31 cellular contexts compared by ENCODE assay signal in genomic region chr12:20514598-20514997, GRCh38.
"Had no signal": no experiment of that assay in that cellular context is flagged by ENCODE, and none has a peak within 500 bp of the region (broad histone marks: within the 10 kb centered on the region; RNA-seq: fewer than 3 reads in every experiment).

No MANE protein-coding gene starts in this region.

- H3K9me3 ChIP-seq: ascending aorta had no signal

- H3K27ac ChIP-seq: ascending aorta, brain microvascular endothelial cell, coronary artery, dorsolateral prefrontal cortex had no signal

- H3K27me3 ChIP-seq: ascending aorta, brain microvascular endothelial cell, dorsolateral prefrontal cortex had no signal

- H3K4me3 Mint-ChIP-seq: activated CD4-positive, alpha-beta memory T cell treated with anti-CD3 and anti-CD28 coated beads for 36 hours; activated CD4-positive, alpha-beta T cell treated with anti-CD3 and anti-CD28 coated beads for 36 hours; activated CD4-positive, alpha-beta T cell treated with anti-CD3 and anti-CD28 coated beads, Interleukin-2, amount 10 ng/mL, durations not matched to agents 24 days and 14 days; activated CD8-positive, alpha-beta memory T cell treated with anti-CD3 and anti-CD28 coated beads, Interleukin-2, amount 10 ng/mL, durations not matched to agents 7 days and 5 days; activated CD8-positive, alpha-beta T cell treated with anti-CD3 and anti-CD28 coated beads, Interleukin-2, amount 10 ng/mL, durations not matched to agents 7 days and 5 days; activated naive CD4-positive, alpha-beta T cell treated with anti-CD3 and anti-CD28 coated beads for 36 hours; activated naive CD4-positive, alpha-beta T cell treated with anti-CD3 and anti-CD28 coated beads, Interleukin-2, amount 50 U/mL, for 24 hours; activated naive CD8-positive, alpha-beta T cell treated with anti-CD3 and anti-CD28 coated beads for 36 hours; activated naive CD8-positive, alpha-beta T cell treated with anti-CD3 and anti-CD28 coated beads, Interleukin-2, amount 50 U/mL, for 24 hours; activated T-helper 1 cell treated with anti-CD3 and anti-CD28 coated beads, Interleukin-12 subunit alpha, Interleukin-12 subunit beta, Interleukin-2, Interleukin-4 antibody, amounts not matched to agents 30 ng/mL and 10 ng/mL and 1 ng/mL, durations not matched to agents 14 hours and 24 hours and 36 hours; central memory CD8-positive, alpha-beta T cell; dendritic cell treated with granulocyte-macrophage colony-stimulating factor and Interleukin-4, amounts not matched to agents 40 ng/mL and 50 ng/mL, for 4 days; endodermal cell had no signal

- ATAC-seq: activated CD4-positive, alpha-beta T cell treated with anti-CD3 and anti-CD28 coated beads for 36 hours; activated CD8-positive, alpha-beta memory T cell treated with anti-CD3 and anti-CD28 coated beads, Interleukin-2, amount 10 ng/mL, durations not matched to agents 7 days and 5 days; activated CD8-positive, alpha-beta T cell treated with anti-CD3 and anti-CD28 coated beads, Interleukin-2, amount 10 ng/mL, durations not matched to agents 7 days and 5 days; activated naive CD8-positive, alpha-beta T cell treated with anti-CD3 and anti-CD28 coated beads, Interleukin-2, amount 50 U/mL, for 24 hours; esophagus mucosa had no signal

- H3K9me3 Mint-ChIP-seq: activated CD4-positive, alpha-beta memory T cell treated with anti-CD3 and anti-CD28 coated beads for 36 hours; activated CD4-positive, alpha-beta T cell treated with anti-CD3 and anti-CD28 coated beads, Interleukin-2, amount 10 ng/mL, durations not matched to agents 24 days and 14 days; activated naive CD4-positive, alpha-beta T cell treated with anti-CD3 and anti-CD28 coated beads for 36 hours; activated naive CD4-positive, alpha-beta T cell treated with anti-CD3 and anti-CD28 coated beads, Interleukin-2, amount 50 U/mL, for 24 hours; activated naive CD8-positive, alpha-beta T cell treated with anti-CD3 and anti-CD28 coated beads, Interleukin-2, amount 50 U/mL, for 24 hours; activated T-helper 1 cell treated with anti-CD3 and anti-CD28 coated beads, Interleukin-12 subunit alpha, Interleukin-12 subunit beta, Interleukin-2, Interleukin-4 antibody, amounts not matched to agents 30 ng/mL and 10 ng/mL and 1 ng/mL, durations not matched to agents 14 hours and 24 hours and 36 hours; activated T-helper 2 cell treated with anti-CD3 and anti-CD28 coated beads, Interferon-gamma antibody, Interleukin-2, Interleukin-4, amounts not matched to agents 10 μg/mL and 5 μg/mL and 100 μg/mL, durations not matched to agents 14 hours and 24 hours and 36 hours; central memory CD8-positive, alpha-beta T cell; dendritic cell treated with granulocyte-macrophage colony-stimulating factor and Interleukin-4, amounts not matched to agents 40 ng/mL and 50 ng/mL, for 4 days; endodermal cell had no signal

- H3K27ac Mint-ChIP-seq: activated CD4-positive, alpha-beta memory T cell treated with anti-CD3 and anti-CD28 coated beads for 36 hours; activated CD4-positive, alpha-beta T cell treated with anti-CD3 and anti-CD28 coated beads for 36 hours; activated CD4-positive, alpha-beta T cell treated with anti-CD3 and anti-CD28 coated beads, Interleukin-2, amount 10 ng/mL, durations not matched to agents 24 days and 14 days; activated CD8-positive, alpha-beta memory T cell treated with anti-CD3 and anti-CD28 coated beads, Interleukin-2, amount 10 ng/mL, durations not matched to agents 7 days and 5 days; activated CD8-positive, alpha-beta T cell treated with anti-CD3 and anti-CD28 coated beads, Interleukin-2, amount 10 ng/mL, durations not matched to agents 7 days and 5 days; activated naive CD4-positive, alpha-beta T cell treated with anti-CD3 and anti-CD28 coated beads for 36 hours; activated naive CD4-positive, alpha-beta T cell treated with anti-CD3 and anti-CD28 coated beads, Interleukin-2, amount 50 U/mL, for 24 hours; activated naive CD8-positive, alpha-beta T cell treated with anti-CD3 and anti-CD28 coated beads for 36 hours; activated naive CD8-positive, alpha-beta T cell treated with anti-CD3 and anti-CD28 coated beads, Interleukin-2, amount 50 U/mL, for 24 hours; activated T-helper 1 cell treated with anti-CD3 and anti-CD28 coated beads, Interleukin-12 subunit alpha, Interleukin-12 subunit beta, Interleukin-2, Interleukin-4 antibody, amounts not matched to agents 30 ng/mL and 10 ng/mL and 1 ng/mL, durations not matched to agents 14 hours and 24 hours and 36 hours; activated T-helper 2 cell treated with anti-CD3 and anti-CD28 coated beads, Interferon-gamma antibody, Interleukin-2, Interleukin-4, amounts not matched to agents 10 μg/mL and 5 μg/mL and 100 μg/mL, durations not matched to agents 14 hours and 24 hours and 36 hours; dendritic cell treated with granulocyte-macrophage colony-stimulating factor and Interleukin-4, amounts not matched to agents 40 ng/mL and 50 ng/mL, for 4 days; endodermal cell had no signal

- H3K4me1 Mint-ChIP-seq: activated CD4-positive, alpha-beta T cell treated with anti-CD3 and anti-CD28 coated beads for 36 hours; activated CD4-positive, alpha-beta T cell treated with anti-CD3 and anti-CD28 coated beads, Interleukin-2, amount 10 ng/mL, durations not matched to agents 24 days and 14 days; activated CD8-positive, alpha-beta memory T cell treated with anti-CD3 and anti-CD28 coated beads, Interleukin-2, amount 10 ng/mL, durations not matched to agents 7 days and 5 days; activated naive CD4-positive, alpha-beta T cell treated with anti-CD3 and anti-CD28 coated beads, Interleukin-2, amount 50 U/mL, for 24 hours; activated naive CD8-positive, alpha-beta T cell treated with anti-CD3 and anti-CD28 coated beads for 36 hours; activated naive CD8-positive, alpha-beta T cell treated with anti-CD3 and anti-CD28 coated beads, Interleukin-2, amount 50 U/mL, for 24 hours; central memory CD8-positive, alpha-beta T cell; endodermal cell had no signal

- FAIRE-seq: bronchial epithelial cell, frontal cortex had no signal

- DNase-seq: activated CD4-positive, alpha-beta memory T cell treated with anti-CD3 and anti-CD28 coated beads for 36 hours; activated CD4-positive, alpha-beta T cell treated with anti-CD3 and anti-CD28 coated beads for 36 hours; activated CD4-positive, alpha-beta T cell treated with anti-CD3 and anti-CD28 coated beads, Interleukin-2, amount 10 ng/mL, durations not matched to agents 24 days and 14 days; activated CD4-positive, CD25-positive, alpha-beta regulatory T cell; activated CD4-positive, CD25-positive, alpha-beta regulatory T cell treated with anti-CD3 and anti-CD28 coated beads, Interleukin-2, amount 50 U/mL, for 72 hours; activated CD8-positive, alpha-beta memory T cell treated with anti-CD3 and anti-CD28 coated beads, Interleukin-2, amount 10 ng/mL, durations not matched to agents 7 days and 5 days; activated CD8-positive, alpha-beta memory T cell treated with anti-CD3 and anti-CD28 coated beads, Interleukin-2, amount 50 U/mL, for 4 hours; activated CD8-positive, alpha-beta T cell treated with anti-CD3 and anti-CD28 coated beads, Interleukin-2, amount 10 ng/mL, durations not matched to agents 7 days and 5 days; activated effector memory CD4-positive, alpha-beta T cell treated with anti-CD3 and anti-CD28 coated beads, Interleukin-2, amount 50 U/mL, for 16 hours; activated naive CD4-positive, alpha-beta T cell treated with anti-CD3 and anti-CD28 coated beads for 36 hours; activated naive CD8-positive, alpha-beta T cell treated with anti-CD3 and anti-CD28 coated beads for 36 hours; activated naive CD8-positive, alpha-beta T cell treated with anti-CD3 and anti-CD28 coated beads, Interleukin-2, amount 50 U/mL, for 24 hours; activated T-cell treated with anti-CD3 and anti-CD28 coated beads, Interleukin-2, amount 50 U/mL, for 1 hour; activated T-cell treated with anti-CD3 and anti-CD28 coated beads, Interleukin-2, amount 50 U/mL, for 48 hours; brain microvascular endothelial cell; dorsolateral prefrontal cortex; effector memory CD4-positive, alpha-beta T cell; endodermal cell; foreskin fibroblast; head of caudate nucleus; T-helper 2 cell had no signal

- H3K4me3 ChIP-seq: ascending aorta, coronary artery, dorsolateral prefrontal cortex had no signal

- H3K27me3 Mint-ChIP-seq: activated CD4-positive, alpha-beta memory T cell treated with anti-CD3 and anti-CD28 coated beads for 36 hours; activated CD4-positive, alpha-beta T cell treated with anti-CD3 and anti-CD28 coated beads for 36 hours; activated CD4-positive, alpha-beta T cell treated with anti-CD3 and anti-CD28 coated beads, Interleukin-2, amount 10 ng/mL, durations not matched to agents 24 days and 14 days; activated CD8-positive, alpha-beta memory T cell treated with anti-CD3 and anti-CD28 coated beads, Interleukin-2, amount 10 ng/mL, durations not matched to agents 7 days and 5 days; activated naive CD4-positive, alpha-beta T cell treated with anti-CD3 and anti-CD28 coated beads, Interleukin-2, amount 50 U/mL, for 24 hours; activated naive CD8-positive, alpha-beta T cell treated with anti-CD3 and anti-CD28 coated beads for 36 hours; activated naive CD8-positive, alpha-beta T cell treated with anti-CD3 and anti-CD28 coated beads, Interleukin-2, amount 50 U/mL, for 24 hours; central memory CD8-positive, alpha-beta T cell; dendritic cell treated with granulocyte-macrophage colony-stimulating factor and Interleukin-4, amounts not matched to agents 40 ng/mL and 50 ng/mL, for 4 days had no signal

- H3K36me3 Mint-ChIP-seq: activated CD4-positive, alpha-beta memory T cell treated with anti-CD3 and anti-CD28 coated beads for 36 hours; activated CD8-positive, alpha-beta memory T cell treated with anti-CD3 and anti-CD28 coated beads, Interleukin-2, amount 10 ng/mL, durations not matched to agents 7 days and 5 days; activated naive CD4-positive, alpha-beta T cell treated with anti-CD3 and anti-CD28 coated beads, Interleukin-2, amount 50 U/mL, for 24 hours; activated naive CD8-positive, alpha-beta T cell treated with anti-CD3 and anti-CD28 coated beads for 36 hours had no signal

- H3K36me3 ChIP-seq: ascending aorta, brain microvascular endothelial cell had no signal
